In genomic region chr5:178470693-178471025, GRCh38 we compare ENCODE assay signal across 31 cellular contexts.
"Had no signal": no experiment of that assay in that cellular context is flagged by ENCODE, and none has a peak within 500 bp of the region (broad histone marks: within the 10 kb centered on the region; RNA-seq: fewer than 3 reads in every experiment).

No MANE protein-coding gene starts in this region.

- DNase-seq: activated CD4-positive, alpha-beta memory T cell treated with anti-CD3 and anti-CD28 coated beads, Interleukin-2, amount 10 ng/mL, durations not matched to agents 7 days and 5 days; activated CD4-positive, alpha-beta T cell treated with anti-CD3 and anti-CD28 coated beads for 1 hour; activated CD4-positive, alpha-beta T cell treated with anti-CD3 and anti-CD28 coated beads for 48 hours; activated CD4-positive, CD25-positive, alpha-beta regulatory T cell; activated effector memory CD4-positive, alpha-beta T cell treated with Interleukin-2 at 50 U/mL for 16 hours; activated naive CD4-positive, alpha-beta T cell treated with anti-CD3 and anti-CD28 coated beads, Interleukin-2, amount 50 U/mL, for 16 hours; activated naive CD8-positive, alpha-beta T cell treated with anti-CD3 and anti-CD28 coated beads for 36 hours; activated T-cell treated with anti-CD3 and anti-CD28 coated beads, Interleukin-2, amount 50 U/mL, for 48 hours; amniotic stem cell; MM.1S; MV-4-11; NCI-H1092; NCI-H1436 treated with DMSO at 0.1 percent for 48 hours; NCI-H1694 treated with DMSO at 0.1 percent for 48 hours; NCI-H2029; NCI-H510A; NCI-H748 treated with DMSO at 0.1 percent for 48 hours; NK-92 treated with Interleukin-12 subunit alpha and Interleukin-12 subunit beta, amount 100 ng/mL, for 24 hours; PC-9; Right ventricle myocardium superior; SW 1271; T-helper 1 cell; T-helper 2 cell; T-helper 9 cell had no signal

- H3K9ac ChIP-seq: KMS-11 had no signal

- H3K27ac ChIP-seq: ascending aorta, cardiac muscle cell, KMS-11, PC-9, RWPE1, VCaP had no signal

- H3K9me3 Mint-ChIP-seq: activated CD4-positive, alpha-beta memory T cell treated with anti-CD3 and anti-CD28 coated beads, Interleukin-2, amount 10 ng/mL, durations not matched to agents 7 days and 5 days; activated naive CD8-positive, alpha-beta T cell treated with anti-CD3 and anti-CD28 coated beads for 36 hours had no signal

- H3K4me3 Mint-ChIP-seq: activated CD4-positive, alpha-beta memory T cell treated with anti-CD3 and anti-CD28 coated beads, Interleukin-2, amount 10 ng/mL, durations not matched to agents 7 days and 5 days; activated CD8-positive, alpha-beta memory T cell treated with anti-CD3 and anti-CD28 coated beads, Interleukin-2, amount 10 ng/mL, durations not matched to agents 7 days and 5 days; activated naive CD8-positive, alpha-beta T cell treated with anti-CD3 and anti-CD28 coated beads for 36 hours had no signal

- H3K36me3 ChIP-seq: ascending aorta, cardiac muscle cell had no signal

- H2AFZ ChIP-seq: PC-9 had no signal

- H3K36me3 Mint-ChIP-seq: activated CD8-positive, alpha-beta memory T cell treated with anti-CD3 and anti-CD28 coated beads, Interleukin-2, amount 10 ng/mL, durations not matched to agents 7 days and 5 days; activated naive CD8-positive, alpha-beta T cell treated with anti-CD3 and anti-CD28 coated beads for 36 hours had no signal

- H3K4me3 ChIP-seq: ascending aorta, cardiac muscle cell, PC-9 had no signal

- ATAC-seq: activated CD8-positive, alpha-beta memory T cell treated with anti-CD3 and anti-CD28 coated beads, Interleukin-2, amount 10 ng/mL, durations not matched to agents 7 days and 5 days had no signal

- H3K9me3 ChIP-seq: ascending aorta had no signal

- H3K27ac Mint-ChIP-seq: activated CD4-positive, alpha-beta memory T cell treated with anti-CD3 and anti-CD28 coated beads, Interleukin-2, amount 10 ng/mL, durations not matched to agents 7 days and 5 days; activated CD8-positive, alpha-beta memory T cell treated with anti-CD3 and anti-CD28 coated beads, Interleukin-2, amount 10 ng/mL, durations not matched to agents 7 days and 5 days; activated naive CD8-positive, alpha-beta T cell treated with anti-CD3 and anti-CD28 coated beads for 36 hours had no signal

- H3K27me3 Mint-ChIP-seq: activated CD4-positive, alpha-beta memory T cell treated with anti-CD3 and anti-CD28 coated beads, Interleukin-2, amount 10 ng/mL, durations not matched to agents 7 days and 5 days; activated CD8-positive, alpha-beta memory T cell treated with anti-CD3 and anti-CD28 coated beads, Interleukin-2, amount 10 ng/mL, durations not matched to agents 7 days and 5 days; activated naive CD8-positive, alpha-beta T cell treated with anti-CD3 and anti-CD28 coated beads for 36 hours had no signal

- FAIRE-seq: RCC 7860 had no signal

- H3K4me2 ChIP-seq: KMS-11, PC-9 had no signal

- H3K27me3 ChIP-seq: ascending aorta, cardiac muscle cell had no signal

- H3K4me1 Mint-ChIP-seq: activated CD4-positive, alpha-beta memory T cell treated with anti-CD3 and anti-CD28 coated beads, Interleukin-2, amount 10 ng/mL, durations not matched to agents 7 days and 5 days had no signal
